9 cellular contexts compared by ENCODE assay signal in the genomic region with DNA sequence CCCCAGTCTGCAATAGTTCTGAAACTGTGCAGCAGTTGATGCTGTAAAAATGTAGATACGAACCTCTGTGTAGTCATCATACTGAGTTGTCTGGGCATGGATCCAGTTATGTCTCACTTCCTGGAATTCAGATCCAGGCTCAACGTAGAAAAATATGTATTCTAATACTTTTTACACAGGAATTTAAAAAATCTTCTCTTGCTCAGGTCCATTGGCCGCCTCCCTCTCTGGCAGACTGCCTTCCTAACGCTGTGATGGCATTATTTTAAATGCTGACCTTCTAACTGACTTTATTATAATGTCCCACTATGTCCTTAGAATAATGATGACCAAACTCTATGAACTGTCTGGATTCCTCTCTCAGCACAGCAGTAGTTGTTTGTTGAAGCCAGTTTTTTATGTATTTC.
DNase-seq lines count a peak whose midpoint lies in the region.
"Had no signal": no experiment of that assay in that cellular context is flagged by ENCODE, and none has a peak within 500 bp of the region (broad histone marks: within the 10 kb centered on the region; RNA-seq: fewer than 3 reads in every experiment).

No MANE protein-coding gene starts in this region.

- DNase-seq in AG08395 (ENCODE audit: low spot score) (peak; percentile 71), MV-4-11 (lab: John Stamatoyannopoulos, UW) (peak; percentile 24), dermis microvascular lymphatic vessel endothelial cell (ENCODE audit: low read depth in 2 of 2) (peak; percentile 94), mucosa of gallbladder (ENCODE audit: low spot score) (peak; percentile 60), NCI-H1417 (lab: John Stamatoyannopoulos, UW) (no peak), SHP77 treated with DMSO at 0.1 percent for 48 hours (lab: John Stamatoyannopoulos, UW) (no peak), NCI-H345 treated with DMSO at 0.1 percent for 48 hours (lab: John Stamatoyannopoulos, UW; ENCODE audit: unreplicated experiment) (no peak), iPS-NIHi11 (ENCODE audit: low spot score) (no peak)
- DNase-seq: CD4-positive, alpha-beta T cell had no signal

Comparison
In these comparisons a context has a peak if more than half of its experiments do, and no peak if none do; other contexts are left out.
1. DNase-seq: peak in AG08395 (single experiment), MV-4-11 (single experiment), dermis microvascular lymphatic vessel endothelial cell (2 of 2) and mucosa of gallbladder (single experiment); none in NCI-H1417 (0 of 3), SHP77 treated with DMSO at 0.1 percent for 48 hours (single experiment), NCI-H345 treated with DMSO at 0.1 percent for 48 hours (single experiment) and iPS-NIHi11 (single experiment).